ENCODE assay signal across 17 cellular contexts in the genomic region with DNA sequence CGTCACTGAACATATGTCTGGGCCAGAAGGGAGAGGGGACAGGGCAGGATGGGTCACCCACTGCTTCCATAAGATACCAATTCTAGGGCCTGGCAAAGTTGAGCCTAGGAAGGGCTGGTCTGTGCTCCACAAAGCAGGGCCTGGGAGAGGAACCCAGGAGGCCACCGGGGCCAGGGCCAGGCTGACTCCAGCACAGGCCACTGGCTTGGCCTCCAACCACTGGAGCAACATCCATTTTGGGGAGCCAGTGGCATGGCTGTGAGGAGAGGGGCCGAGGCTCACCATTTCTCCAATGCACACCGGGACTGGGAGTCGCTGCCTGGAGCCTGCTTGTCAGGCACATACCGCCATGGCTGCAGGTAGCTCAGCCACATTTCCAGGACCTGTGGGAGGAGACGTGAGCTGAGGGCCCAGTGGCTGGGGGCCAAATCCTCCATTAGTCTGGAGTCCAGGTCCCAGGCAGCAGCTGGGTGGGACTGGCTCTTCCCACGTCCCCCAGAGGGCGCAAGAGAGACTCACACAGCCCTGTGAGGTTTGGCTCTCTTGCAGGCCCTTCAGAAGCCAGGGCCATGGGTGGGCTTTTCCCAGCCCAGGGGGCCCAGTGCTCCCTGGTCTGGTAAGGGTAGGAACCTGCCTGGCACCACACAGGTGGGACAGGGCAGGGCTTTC. TPM values are rescaled to one million over a fixed set of nuclear protein-coding genes. Genes with fewer than 3 reads are reported as not detected.
A peak's percentile ranks its signal among the peaks of the same experiment; 100 is the strongest.
DNase-seq lines count a peak whose midpoint lies in the region; ATAC-seq and TF ChIP-seq lines count a peak whose summit lies in the region.
"Had no signal": no experiment of that assay in that cellular context is flagged by ENCODE, and none has a peak within 500 bp of the region (broad histone marks: within the 10 kb centered on the region; RNA-seq: fewer than 3 reads in every experiment).

No MANE protein-coding gene starts in this region.

- peak; percentile 81 for ATAC-seq in SK-N-SH treated with all-trans-retinoic acid at 6 μM for 48 hours
- no peak for ATAC-seq in HG03135 (IDR thresholded peaks at IDR 0.05; ENCODE audit: unreplicated experiment)
- ATAC-seq in GM19023 (IDR thresholded peaks at IDR 0.05; ENCODE audit: unreplicated experiment) = no peak
- ATAC-seq: activated T-cell treated with anti-CD3 and anti-CD28 coated beads, Interleukin-2, amount 50 U/mL, for 4 hours had no signal

- in situ Hi-C loops in KBM-7 (cut with MboI; ENCODE audit: low pct_unique_long_range_greater_than_20kb, low sequenced_read_pairs) (loop anchor here (25.0 kb wide), 3 partner anchors 108 to 433 kb away; no protein-coding TSS in a partner anchor), G401 (cut with HindIII; ENCODE audit: low sequenced_read_pairs) (no loop called here)

- peak; percentile 81 for TF ChIP-seq CTCF in 22Rv1 (IDR thresholded peaks at IDR 0.05)

- peak; percentile 51 for DNase-seq in DMS 273 (lab: John Stamatoyannopoulos, UW; ENCODE audit: unreplicated experiment)
- no peak for DNase-seq in DMS 273 treated with DMSO at 0.1 percent for 48 hours (lab: John Stamatoyannopoulos, UW)
- DNase-seq in KBM-7 = peak; percentile 15
- DNase-seq in G401 (ENCODE audit: low spot score) = no peak
- DNase-seq: activated T-cell treated with anti-CD3 and anti-CD28 coated beads, Interleukin-2, amount 50 U/mL, for 4 hours; DMS79; effector CD8-positive, alpha-beta T cell; foreskin melanocyte; kidney; NCI-H1694 treated with DMSO at 0.1 percent for 48 hours; retina had no signal

- H3K27ac ChIP-seq in 22Rv1 = no peak overlapping the region
- H3K27ac ChIP-seq: thoracic aorta had no signal

TF ChIP-seq in SK-N-SH treated with all-trans-retinoic acid at 6 μM for 48 hours, 23 proteins besides CTCF, POLR2A, EP300 and RAD21:
- no peak for TF ChIP-seq GLIS3 (CRISPR knock-in tag; IDR thresholded peaks at IDR 0.05)
TF ChIP-seq in SK-N-SH treated with all-trans-retinoic acid at 6 μM for 48 hours: peak in this region for 0.

RNA-seq across cellular contexts. Expression of a gene that starts 27.7 kb away (rescaled TPM):
- total RNA-seq in G401 (2014; rRNA removed; shearing (Covaris generic)) = not detected in 2 replicates
- total RNA-seq: activated T-cell treated with anti-CD3 and anti-CD28 coated beads, Interleukin-2, amount 50 U/mL, for 4 hours; astrocyte; kidney; thoracic aorta had no signal

Comparison
In these comparisons a context has a peak if more than half of its experiments do, and no peak if none do; other contexts are left out.
1. DNase-seq: peak in DMS 273 (single experiment) and KBM-7 (single experiment); none in DMS 273 treated with DMSO at 0.1 percent for 48 hours (single experiment) and G401 (single experiment).